ENCODE assay signal across 1 cellular context in genomic region chr3:55885721-55886120, GRCh38.
TF ChIP-seq lines count a peak whose summit lies in the region.

No MANE protein-coding gene starts in this region.

TF ChIP-seq in GM23338, 12 proteins besides CTCF, POLR2A, EP300 and RAD21 (continued from another document):
- TF ChIP-seq EZH2 (IDR thresholded peaks at IDR 0.05; ENCODE audit: low read depth, unreplicated experiment): no peak
- TF ChIP-seq ZNF462 (CRISPR knock-in tag; IDR thresholded peaks at IDR 0.05): no peak
- TF ChIP-seq REST (IDR thresholded peaks at IDR 0.05; ENCODE audit: unreplicated experiment): no peak
